ENCODE assay signal across 8 cellular contexts in genomic region chr4:2220016-2220620, GRCh38. TPM values are rescaled to one million over a fixed set of nuclear protein-coding genes. Genes with fewer than 3 reads are reported as not detected.
A peak's percentile ranks its signal among the peaks of the same experiment; 100 is the strongest.
DNase-seq lines count a peak whose midpoint lies in the region; TF ChIP-seq lines count a peak whose summit lies in the region.

No MANE protein-coding gene starts in this region.

- TF ChIP-seq EP300 in ovary (IDR thresholded peaks at IDR 0.05) (no peak), tibial nerve (IDR thresholded peaks at IDR 0.05) (peak in 1 of 2 donors; percentile 28)

- intact Hi-C loops in ovary (cut with DNase I): loop anchor here in 1 of 4 donors (10.0 kb wide), 1 partner anchor 245 kb away; the partner anchor contains the start of gene RNF4

- H3K9me3 ChIP-seq in ovary: no peaks in the 10 kb centered on the region
- H3K9me3 ChIP-seq in tibial nerve: no peaks in the 10 kb centered on the region

- no peaks in the 10 kb centered on the region for H3K36me3 ChIP-seq in ovary
- H3K36me3 ChIP-seq in tibial nerve: peaks cover 0 to 26% (median 0%) of the 10 kb centered on the region in 3 donors

- H3K4me1 ChIP-seq in ovary (ENCODE audit: insufficient read depth) (no peaks in the 10 kb centered on the region), tibial nerve (peaks cover 0 to 8% (median 0%) of the 10 kb centered on the region in 4 donors)

- peak; percentile 44 for DNase-seq in DMS79 treated with DMSO at 0.1 percent for 48 hours (lab: John Stamatoyannopoulos, UW)
- no peak for DNase-seq in DMS79 (lab: John Stamatoyannopoulos, UW)
- DNase-seq in LHCN-M2 (ENCODE audit: low read depth): peak; percentile 57
- peak; percentile 54 for DNase-seq in SK-N-DZ (ENCODE audit: low spot score)
- DNase-seq in activated naive CD4-positive, alpha-beta T cell (lab: John Stamatoyannopoulos, UW): peak; percentile 17 to 71 (median 64)
- peak; percentile 69 for DNase-seq in germinal center (ENCODE audit: low spot score)
- DNase-seq in ovary: peak; percentile 63 to 79 (median 76)
- peak; percentile 54 to 84 for DNase-seq in tibial nerve (ENCODE audit: low spot score in 2 of 2)

- no peak for TF ChIP-seq POLR2A in ovary (IDR thresholded peaks at IDR 0.05)
- TF ChIP-seq POLR2A in tibial nerve (IDR thresholded peaks at IDR 0.05): no peak

- TF ChIP-seq CTCF in ovary (IDR thresholded peaks at IDR 0.05): peak; percentile 61 to 87 (median 72)
- TF ChIP-seq CTCF in tibial nerve (IDR thresholded peaks at IDR 0.05): peak; percentile 70 to 82 (median 77)

- no peaks in the 10 kb centered on the region for H3K27me3 ChIP-seq in ovary
- H3K27me3 ChIP-seq in tibial nerve: no peaks in the 10 kb centered on the region

- H3K4me3 ChIP-seq in ovary (no peak overlapping the region), tibial nerve (no peak overlapping the region)

- H3K27ac ChIP-seq in ovary (no peak overlapping the region), tibial nerve (no peak overlapping the region)

- WGBS in ovary, 3 donors: 7 to 10% (median 10%) methylated on average over 10 of the region's 10 CpGs
- WGBS in tibial nerve, 2 donors: 7 to 11% methylated on average over 10 of the region's 10 CpGs

RNA-seq across cellular contexts. Expression of gene HAUS3, which starts 21.8 kb away (rescaled TPM):
- 16.1 and 23.0 TPM in 2 replicates for total RNA-seq in LHCN-M2 (2014; rRNA removed)
- 3.3 TPM for polyA plus RNA-seq in LHCN-M2 (2012)
- polyA plus RNA-seq in SK-N-DZ (2014; cell fraction: cytosol; rRNA removed): 16.7 and 22.6 TPM in 2 replicates
- 34.7 and 51.8 TPM in 2 replicates for polyA plus RNA-seq in SK-N-DZ (2014; cell fraction: nucleus; rRNA removed)
- total RNA-seq in ovary: 10 to 100 TPM in 6 of 7 donors, 1 to 10 TPM in 1; 9.3 to 17.4 (median 12.5) TPM
- 10 to 100 TPM in 1 of 2 donors, 1 to 10 TPM in 1; 8.2 to 12.5 TPM for polyA plus RNA-seq in ovary
- 10 to 100 TPM in 3 of 4 donors, 1 to 10 TPM in 1; 9.6 to 20.1 (median 17.5) TPM for total RNA-seq in tibial nerve

RNA-seq across cellular contexts. Expression of gene POLN, which starts 21.8 kb away (rescaled TPM):
- total RNA-seq in LHCN-M2 (2014; rRNA removed): 1.9 and 2.1 TPM in 2 replicates
- 0.95 TPM for polyA plus RNA-seq in LHCN-M2 (2012)
- 0.07 and 0.17 TPM in 2 replicates for polyA plus RNA-seq in SK-N-DZ (2014; cell fraction: cytosol; rRNA removed)
- not detected in 2 replicates for polyA plus RNA-seq in SK-N-DZ (2014; cell fraction: nucleus; rRNA removed)
- 10 to 100 TPM in 1 of 7 donors, 1 to 10 TPM in 5, under 1 TPM in 1; 0.95 to 11.4 (median 3.4) TPM for total RNA-seq in ovary
- 1 to 10 TPM; 1.4 to 1.6 TPM for polyA plus RNA-seq in ovary
- 1 to 10 TPM; 3.3 to 9.6 (median 5.5) TPM for total RNA-seq in tibial nerve

RNA-seq across cellular contexts. Expression of gene MXD4, which starts 41.8 kb away (rescaled TPM):
- 45.3 and 48.7 TPM in 2 replicates for total RNA-seq in LHCN-M2 (2014; rRNA removed)
- polyA plus RNA-seq in LHCN-M2 (2012): 49.1 TPM
- polyA plus RNA-seq in SK-N-DZ (2014; cell fraction: cytosol; rRNA removed): 24.6 and 29.0 TPM in 2 replicates
- polyA plus RNA-seq in SK-N-DZ (2014; cell fraction: nucleus; rRNA removed): 38.6 and 38.7 TPM in 2 replicates
- 10 to 100 TPM; 22.3 to 51.4 (median 35.3) TPM for total RNA-seq in ovary
- polyA plus RNA-seq in ovary: 10 to 100 TPM; 10.3 to 41.5 TPM
- total RNA-seq in tibial nerve: 10 to 100 TPM; 62.4 to 77.1 (median 62.9) TPM
